ENCODE assay signal across 8 cellular contexts in the genomic region with DNA sequence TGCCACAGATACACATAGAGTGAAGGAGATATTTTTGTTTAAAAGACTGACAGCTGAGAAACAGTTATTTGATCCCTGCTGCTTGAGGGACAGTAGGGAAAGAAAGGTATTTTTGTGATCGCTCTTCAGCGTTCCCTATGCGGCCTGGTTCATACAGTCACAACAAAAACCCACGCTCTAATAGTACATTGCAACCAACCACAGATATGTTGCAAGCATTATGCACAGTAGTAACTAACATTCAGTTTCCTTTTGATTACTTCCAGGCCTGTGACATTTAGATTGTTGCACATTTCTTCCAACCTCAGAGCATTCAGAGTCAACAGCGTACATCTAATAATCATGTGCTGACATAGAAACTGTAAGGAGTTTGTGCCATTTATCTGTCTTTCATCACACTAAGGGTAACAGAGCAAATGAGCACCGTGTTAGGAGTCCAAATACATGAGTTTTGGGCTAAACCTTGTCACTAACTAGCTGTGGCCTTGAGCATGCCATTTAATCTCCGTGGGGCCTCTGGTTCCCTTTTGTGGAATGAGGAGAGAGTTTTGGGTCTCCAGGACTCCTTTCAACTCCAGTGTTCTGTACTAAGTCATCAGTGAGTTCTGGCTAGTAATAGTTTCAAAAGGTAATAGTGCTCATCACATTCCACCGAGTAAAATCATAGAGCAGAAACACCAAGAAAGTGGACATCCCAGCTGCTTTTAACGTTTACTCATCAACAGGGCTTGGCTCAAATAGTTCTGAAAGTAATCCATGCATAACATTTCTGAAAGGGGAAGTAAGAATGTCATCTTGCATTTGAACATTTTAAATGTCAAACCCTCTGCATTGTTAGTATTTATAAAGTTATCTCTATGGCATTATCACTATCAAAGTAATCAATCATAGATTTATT.
DNase-seq lines count a peak whose midpoint lies in the region; ATAC-seq and FAIRE-seq lines count a peak whose summit lies in the region.

No MANE protein-coding gene starts in this region.

- peak overlapping the region; percentile 49 for H3K27ac ChIP-seq in muscle layer of duodenum (ENCODE audit: low read length)
- H3K27ac ChIP-seq in aorta (ENCODE audit: low read depth in 1 of 2, low read length in 2 of 2) = no peak overlapping the region

- peak; percentile 99 for FAIRE-seq in RCC 7860 (lab: Jason Lieb, UNC)

- H3K4me3 ChIP-seq in muscle layer of duodenum (ENCODE audit: low read depth in 1 of 2, low read length in 2 of 2) = no peak overlapping the region
- no peak overlapping the region for H3K4me3 ChIP-seq in aorta (ENCODE audit: low read length in 2 of 2)

- DNase-seq in RCC 7860 (ENCODE audit: low spot score) = peak; percentile 92
- DNase-seq in NCI-H1436 treated with DMSO at 0.1 percent for 48 hours (lab: John Stamatoyannopoulos, UW) = no peak
- no peak for DNase-seq in nucleus accumbens (lab: John Stamatoyannopoulos, UW)
- DNase-seq in aorta = no peak
- DNase-seq in activated gamma-delta T cell (lab: John Stamatoyannopoulos, UW) = no peak

- H3K9me3 ChIP-seq in muscle layer of duodenum (ENCODE audit: control insufficient read depth in 1 of 2, low read length in 2 of 2) (no peaks in the 10 kb centered on the region), aorta (ENCODE audit: control insufficient read depth, low read length) (no peaks in the 10 kb centered on the region)

- 72 to 74% methylated on average over 9 of the region's 9 CpGs for whole genome bisulfite sequencing in aorta, 2 donors

- H3K4me1 ChIP-seq in muscle layer of duodenum (ENCODE audit: control insufficient read depth in 1 of 2, insufficient read depth in 2 of 2, low read length in 2 of 2) (peaks cover 0 to 4% of the 10 kb centered on the region in 2 donors), aorta (ENCODE audit: control insufficient read depth in 1 of 2, insufficient read depth in 2 of 2, low read length in 2 of 2) (peaks cover 1 to 4% of the 10 kb centered on the region in 2 donors)

- H3K36me3 ChIP-seq in muscle layer of duodenum (ENCODE audit: control insufficient read depth in 1 of 2, insufficient read depth in 2 of 2, low read length in 2 of 2) = peaks cover 0 to 4% of the 10 kb centered on the region in 2 donors
- H3K36me3 ChIP-seq in aorta (ENCODE audit: control insufficient read depth in 1 of 2, insufficient read depth in 2 of 2, low read length in 1 of 2) = no peaks in the 10 kb centered on the region

- ATAC-seq in GM18870 (IDR thresholded peaks at IDR 0.05; ENCODE audit: unreplicated experiment) = peak; percentile 90
- peak; percentile 85 for ATAC-seq in HG02885 (IDR thresholded peaks at IDR 0.05; ENCODE audit: poor library complexity, unreplicated experiment)
- ATAC-seq in aorta (ENCODE audit: low FRiP score) = no peak

- intact Hi-C loops in aorta (cut with DNase I) = no loop called here

- no peaks in the 10 kb centered on the region for H3K27me3 ChIP-seq in muscle layer of duodenum (ENCODE audit: low read depth, low read length)
- H3K27me3 ChIP-seq in aorta (ENCODE audit: control insufficient read depth in 1 of 2, insufficient read depth in 2 of 2, low read length in 1 of 2) = peaks cover 0 to 1% of the 10 kb centered on the region in 2 donors
